In the genomic region with DNA sequence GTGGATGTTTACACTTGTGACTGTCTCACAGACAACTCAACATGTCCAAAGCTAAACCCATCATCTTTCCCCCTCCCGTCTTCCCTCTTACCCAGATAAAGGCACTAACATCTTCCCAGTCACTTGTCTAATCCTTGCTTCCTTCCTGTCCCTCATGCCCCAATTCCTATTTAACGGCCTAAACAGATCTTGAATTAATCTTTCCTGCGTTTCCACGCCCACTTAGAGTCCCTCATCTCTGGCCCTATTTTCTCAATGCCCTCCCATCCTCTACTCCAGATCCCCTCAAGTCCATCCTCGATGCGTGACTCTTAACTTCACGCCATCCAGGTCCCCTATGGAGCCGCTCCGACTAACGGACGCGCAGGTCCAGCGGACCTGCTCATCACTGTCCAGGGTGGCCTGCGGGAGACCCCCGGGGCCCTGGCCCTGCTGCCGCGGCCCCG, we compare ENCODE assay signal across 8 cellular contexts. TPM values are rescaled to one million over a fixed set of nuclear protein-coding genes. Genes with fewer than 3 reads are reported as not detected.
A peak's percentile ranks its signal among the peaks of the same experiment; 100 is the strongest.
DNase-seq lines count a peak whose midpoint lies in the region; ATAC-seq and TF ChIP-seq lines count a peak whose summit lies in the region.

No MANE protein-coding gene starts in this region.

- H3K27me3 ChIP-seq in upper lobe of right lung, result no peaks in the 10 kb centered on the region

- peak overlapping the region in 2 of 3 donors; percentile 25 to 70 for H3K27ac Mint-ChIP-seq in IgD-negative memory B cell

- intact Hi-C loops in lower leg skin (cut with DNase I; ENCODE audit: low total_unique reads), result no loop called here
- intact Hi-C loops in upper lobe of right lung (cut with DNase I), result no loop called here

- peaks cover 10% of the 10 kb centered on the region for H3K27me3 Mint-ChIP-seq in IgD-negative memory B cell

- H3K4me1 ChIP-seq in upper lobe of right lung, result peaks cover 15% of the 10 kb centered on the region

- DNase-seq in DMS79 (lab: John Stamatoyannopoulos, UW), result peak; percentile 5
- no peak for DNase-seq in astrocyte of the cerebellum (ENCODE audit: low read depth)
- no peak for DNase-seq in lower leg skin (ENCODE audit: low spot score in 2 of 2)
- no peak for DNase-seq in upper lobe of right lung
- DNase-seq in CD1c-positive myeloid dendritic cell (ENCODE audit: extremely low spot score), result no peak
- no peak for DNase-seq in NCI-H1436 (lab: John Stamatoyannopoulos, UW)
- no peak for DNase-seq in NK-92 treated with Interleukin-12 subunit alpha and Interleukin-12 subunit beta, amount 100 ng/mL, for 24 hours (lab: John Stamatoyannopoulos, UW)

- no peak for ATAC-seq in upper lobe of right lung

- peaks cover 16 to 24% (median 20%) of the 10 kb centered on the region in 3 donors for H3K4me1 Mint-ChIP-seq in IgD-negative memory B cell

- H3K36me3 Mint-ChIP-seq in IgD-negative memory B cell, result peaks cover 10% of the 10 kb centered on the region

- WGBS in lower leg skin, 2 donors, result 0 to 2% methylated on average over 16 to 18 of the region's 18 CpGs

- H3K36me3 ChIP-seq in upper lobe of right lung, result peaks cover 9% of the 10 kb centered on the region

- no peaks in the 10 kb centered on the region for H3K9me3 ChIP-seq in upper lobe of right lung

- H3K27ac ChIP-seq in upper lobe of right lung, result peak overlapping the region; percentile 85

- H3K9me3 Mint-ChIP-seq in IgD-negative memory B cell, result peaks cover 0 to 4% (median 2%) of the 10 kb centered on the region in 3 donors

- H3K4me3 ChIP-seq in astrocyte of the cerebellum (ENCODE audit: low read depth, low read length) (peak overlapping the region; percentile 77), lower leg skin (ENCODE audit: low read depth, poor library complexity, severe bottlenecking) (peak overlapping the region; percentile 73), upper lobe of right lung (peak overlapping the region; percentile 84)

- H3K4me3 Mint-ChIP-seq in IgD-negative memory B cell, result peak overlapping the region; percentile 81 to 98 (median 91)

- TF ChIP-seq CTCF in astrocyte of the cerebellum (IDR thresholded peaks at IDR 0.05; ENCODE audit: low read depth, low read length, missing control alignments) (no peak), lower leg skin (IDR thresholded peaks at IDR 0.05) (no peak), upper lobe of right lung (IDR thresholded peaks at IDR 0.05) (no peak)

- TF ChIP-seq POLR2A in lower leg skin (IDR thresholded peaks at IDR 0.05), result no peak

- in situ Hi-C loops in astrocyte of the cerebellum (cut with HindIII; ENCODE audit: low sequenced_read_pairs), result no loop called here

RNA-seq across cellular contexts. Expression of a gene that starts 0.7 kb away (rescaled TPM):
- 18.5 TPM for polyA plus RNA-seq in IgD-negative memory B cell
- total RNA-seq in lower leg skin (10 to 100 TPM in 1 of 4 donors, 1 to 10 TPM in 3; 2.4 to 12.1 (median 8.2) TPM), upper lobe of right lung (13.0 TPM)

RNA-seq across cellular contexts. Expression of a gene that starts 40.0 kb away (rescaled TPM):
- polyA plus RNA-seq in IgD-negative memory B cell, result 5.5 TPM
- total RNA-seq in lower leg skin, result under 1 TPM in 2 of 4 donors, not detected in 2; 0.13 to 0.29 TPM
- 0.35 TPM for total RNA-seq in upper lobe of right lung
